In genomic region chr19:38656171-38656981, GRCh38 we compare ENCODE assay signal across 8 cellular contexts. TPM values are rescaled to one million over a fixed set of nuclear protein-coding genes. Genes with fewer than 3 reads are reported as not detected.
DNase-seq lines count a peak whose midpoint lies in the region; ATAC-seq and TF ChIP-seq lines count a peak whose summit lies in the region.

No MANE protein-coding gene starts in this region.

- peak; percentile 32 to 42 for DNase-seq in stimulated activated CD4-positive, alpha-beta T cell treated with anti-CD3 and anti-CD28 coated beads, Interleukin-2, amount 100 ng/mL, for 24 hours
- no peak for DNase-seq in stimulated activated CD4-positive, alpha-beta T cell treated with anti-CD3 and anti-CD28 coated beads, Interleukin-4, amount 100 ng/mL, for 1 hour
- no peak for DNase-seq in left lung
- no peak for DNase-seq in uterus
- DNase-seq in HuH-7 (ENCODE audit: low spot score) = no peak

- H3K9me3 ChIP-seq in left lung = no peaks in the 10 kb centered on the region
- no peaks in the 10 kb centered on the region for H3K9me3 ChIP-seq in uterus

- no peak for TF ChIP-seq POLR2A in uterus (IDR thresholded peaks at IDR 0.05)

- ATAC-seq in left lung = no peak
- no peak for ATAC-seq in HG02642 (IDR thresholded peaks at IDR 0.05; ENCODE audit: poor library complexity, unreplicated experiment)
- no peak for ATAC-seq in HG02852 (IDR thresholded peaks at IDR 0.05; ENCODE audit: unreplicated experiment)

- intact Hi-C loops in left lung (cut with DNase I) = loop anchor here (10.0 kb wide), 2 partner anchors 58 to 68 kb away; no protein-coding TSS in a partner anchor
- intact Hi-C loops in uterus (cut with DNase I; ENCODE audit: low total_unique reads) = no loop called here

- peak overlapping the region; percentile 71 for H3K27ac ChIP-seq in angular gyrus (ENCODE audit: low read depth, low read length)
- peak overlapping the region; percentile 86 to 93 for H3K27ac ChIP-seq in left lung
- peak overlapping the region; percentile 98 for H3K27ac ChIP-seq in uterus

- H3K4me3 ChIP-seq in left lung = no peak overlapping the region
- no peak overlapping the region for H3K4me3 ChIP-seq in uterus

- H3K27me3 ChIP-seq in left lung (no peaks in the 10 kb centered on the region), uterus (no peaks in the 10 kb centered on the region)

- TF ChIP-seq CTCF in left lung (IDR thresholded peaks at IDR 0.05) (no peak), uterus (IDR thresholded peaks at IDR 0.05) (no peak)

- peaks cover 0 to 6% of the 10 kb centered on the region in 2 donors for H3K36me3 ChIP-seq in left lung
- no peaks in the 10 kb centered on the region for H3K36me3 ChIP-seq in uterus

- peaks cover 96 to 100% of the 10 kb centered on the region in 2 donors for H3K4me1 ChIP-seq in left lung
- H3K4me1 ChIP-seq in uterus = peaks cover 19 to 53% of the 10 kb centered on the region in 2 donors

RNA-seq across cellular contexts. Expression of gene ACTN4, which starts 8.9 kb away (rescaled TPM):
- total RNA-seq in left lung (100 to 1,000 TPM; 576 to 647 TPM), uterus (100 to 1,000 TPM; 259 to 844 (median 429) TPM)

RNA-seq across cellular contexts. Expression of gene EIF3K, which starts 37.4 kb away (rescaled TPM):
- total RNA-seq in left lung = 100 to 1,000 TPM; 184 to 224 TPM
- total RNA-seq in uterus = 100 to 1,000 TPM; 211 to 441 (median 246) TPM

RNA-seq across cellular contexts. Expression of gene MAP4K1, which starts 38.6 kb away (rescaled TPM):
- total RNA-seq in left lung (10 to 100 TPM in 1 of 2 donors, 1 to 10 TPM in 1; 6.1 to 10.7 TPM), uterus (1 to 10 TPM in 2 of 4 donors, under 1 TPM in 1, not detected in 1; 0.55 to 4.5 (median 3.6) TPM)

Comparison
In these comparisons a context has a peak if more than half of its experiments do, and no peak if none do; other contexts are left out.
1. DNase-seq: peak in stimulated activated CD4-positive, alpha-beta T cell treated with anti-CD3 and anti-CD28 coated beads, Interleukin-2, amount 100 ng/mL, for 24 hours (2 of 2); none in stimulated activated CD4-positive, alpha-beta T cell treated with anti-CD3 and anti-CD28 coated beads, Interleukin-4, amount 100 ng/mL, for 1 hour (single experiment), left lung (0 of 2), uterus (0 of 2) and HuH-7 (single experiment).
2. Peak in every context shown above with its lines, with median percentiles within 50 percentile points of each other: H3K27ac ChIP-seq.